ENCODE assay signal across 15 cellular contexts in genomic region chr1:234840843-234841242, GRCh38.
DNase-seq lines count a peak whose midpoint lies in the region; ATAC-seq, FAIRE-seq and TF ChIP-seq lines count a peak whose summit lies in the region.
"Had no signal": no experiment of that assay in that cellular context is flagged by ENCODE, and none has a peak within 500 bp of the region (broad histone marks: within the 10 kb centered on the region; RNA-seq: fewer than 3 reads in every experiment).

No MANE protein-coding gene starts in this region.

- H3K9ac ChIP-seq in GM12878 (ENCODE audit: control insufficient read depth, insufficient read depth, low read length), result no peak overlapping the region
- H3K9ac ChIP-seq: parathyroid adenoma had no signal

- no peak for FAIRE-seq in GM12878 (lab: Jason Lieb, UNC)

- TF ChIP-seq EP300 in GM12878 (IDR thresholded peaks at IDR 0.05; ENCODE audit: borderline replicate concordance in 1 of 2, control insufficient read depth in 1 of 2, low read depth in 2 of 2, low read length in 2 of 2), result no peak

- H3K79me2 ChIP-seq in GM12878 (ENCODE audit: control insufficient read depth, insufficient read depth, low read length), result no peaks in the 10 kb centered on the region
- H3K79me2 ChIP-seq: parathyroid adenoma had no signal

- no peak overlapping the region for H2AFZ ChIP-seq in GM12878 (ENCODE audit: control insufficient read depth, low read depth, low read length)
- H2AFZ ChIP-seq: parathyroid adenoma had no signal

- no peak overlapping the region for H3K4me3 ChIP-seq in AG09309 (ENCODE audit: control insufficient read depth, low read depth, low read length)
- H3K4me3 ChIP-seq in GM12878, result no peak overlapping the region

- no peak overlapping the region for H3K27ac Mint-ChIP-seq in stimulated activated naive B cell treated with anti-CD40 and anti-IgM and Interleukin-4, amounts not matched to agents 10 μg/mL and 1 μg/mL and 100 μg/mL, for 72 hours

- H3K36me3 Mint-ChIP-seq in stimulated activated naive B cell treated with anti-CD40 and anti-IgM and Interleukin-4, amounts not matched to agents 10 μg/mL and 1 μg/mL and 100 μg/mL, for 72 hours, result peaks cover 0 to 4% of the 10 kb centered on the region in 2 donors
- H3K36me3 Mint-ChIP-seq: CD4-positive, alpha-beta memory T cell had no signal

- no peak overlapping the region for H3K4me2 ChIP-seq in GM12878 (ENCODE audit: control insufficient read depth, insufficient read depth)

- TF ChIP-seq CTCF in AG09309 (IDR thresholded peaks at IDR 0.05; ENCODE audit: control insufficient read depth, insufficient read depth, low read depth, low read length, missing control alignments) (no peak), GM12878 (IDR thresholded peaks at IDR 0.05 in 2 of 3, conservative IDR thresholded peaks at IDR 0.05 in 1 of 3; ENCODE audit: control insufficient read depth in 2 of 3, extremely low read depth in 1 of 3, insufficient read depth in 1 of 3, low read depth in 3 of 3, low read length in 3 of 3) (no peak)

- TF ChIP-seq RAD21 in GM12878 (IDR thresholded peaks at IDR 0.05; ENCODE audit: insufficient read depth, low read depth, low read length), result no peak

- peaks cover 1 to 8% of the 10 kb centered on the region in 2 donors for H3K9me3 Mint-ChIP-seq in stimulated activated naive B cell treated with anti-CD40 and anti-IgM and Interleukin-4, amounts not matched to agents 10 μg/mL and 1 μg/mL and 100 μg/mL, for 72 hours

- H3K4me3 Mint-ChIP-seq in stimulated activated naive B cell treated with anti-CD40 and anti-IgM and Interleukin-4, amounts not matched to agents 10 μg/mL and 1 μg/mL and 100 μg/mL, for 72 hours, result no peak overlapping the region
- H3K4me3 Mint-ChIP-seq: H9 had no signal

- ATAC-seq in GM12878 (no peak), HG02870 (IDR thresholded peaks at IDR 0.05; ENCODE audit: unreplicated experiment) (no peak)
- no peak for ATAC-seq in stimulated activated naive B cell treated with anti-CD40 and anti-IgM and Interleukin-4, amounts not matched to agents 10 μg/mL and 1 μg/mL and 100 μg/mL, for 72 hours (replicated peaks)

- peaks cover 52 to 79% of the 10 kb centered on the region in 2 donors for H3K4me1 Mint-ChIP-seq in stimulated activated naive B cell treated with anti-CD40 and anti-IgM and Interleukin-4, amounts not matched to agents 10 μg/mL and 1 μg/mL and 100 μg/mL, for 72 hours

- SMC1A ChIA-PET in GM12878 (lab: Charles Lee; ENCODE audit: uncharacterized antibody, unreplicated experiment), result interaction anchor here (0.6 to 14.0 kb wide), 21 partner anchors 8 to 240 kb away, joined by 3 to 143 read pairs (median 6); partner anchors contain the start of gene IRF2BP2

- H3K27me3 ChIP-seq in GM12878 (replicated peaks in 1 of 2; ENCODE audit: control insufficient read depth in 2 of 2, insufficient read depth in 2 of 2, low read length in 1 of 2), result no peaks in the 10 kb centered on the region

- no peaks in the 10 kb centered on the region for H3K9me3 ChIP-seq in GM12878 (replicated peaks; ENCODE audit: control insufficient read depth, insufficient read depth, low read length)

- RAD21 ChIA-PET in GM12878 (lab: Charles Lee; ENCODE audit: unreplicated experiment), result interaction anchor here (0.8 to 10.5 kb wide), 16 partner anchors 8 to 346 kb away, joined by 3 to 155 read pairs (median 25); partner anchors contain the start of gene IRF2BP2

- peaks cover 0 to 5% of the 10 kb centered on the region in 2 donors for H3K27me3 Mint-ChIP-seq in stimulated activated naive B cell treated with anti-CD40 and anti-IgM and Interleukin-4, amounts not matched to agents 10 μg/mL and 1 μg/mL and 100 μg/mL, for 72 hours
- H3K27me3 Mint-ChIP-seq: CD4-positive, alpha-beta memory T cell had no signal

- DNase-seq in AG09309 (ENCODE audit: low read depth), result peak; percentile 40
- DNase-seq in Daoy (ENCODE audit: low read depth), result peak; percentile 63
- peak; percentile 69 for DNase-seq in OCI-M1 (lab: John Stamatoyannopoulos, UW)
- DNase-seq in GM12878 (ENCODE audit: low read depth, low spot score), result no peak
- no peak for DNase-seq in stimulated activated naive B cell treated with anti-CD40 and anti-IgM and Interleukin-4, amounts not matched to agents 10 μg/mL and 1 μg/mL and 100 μg/mL, for 72 hours
- no peak for DNase-seq in NCI-H774 (lab: John Stamatoyannopoulos, UW)
- DNase-seq in NCI-H2171 treated with DMSO at 0.1 percent for 48 hours (lab: John Stamatoyannopoulos, UW), result no peak
- DNase-seq: activated CD4-positive, CD25-positive, alpha-beta regulatory T cell treated with anti-CD3 and anti-CD28 coated beads, Interleukin-2, amount 50 U/mL, for 72 hours; activated effector memory CD4-positive, alpha-beta T cell treated with anti-CD3 and anti-CD28 coated beads, Interleukin-2, amount 50 U/mL, for 16 hours; CD4-positive, alpha-beta memory T cell; H9; midbrain; NCI-H1436 had no signal

- CTCF ChIA-PET in GM12878 (lab: Yijun Ruan, JAX), result interaction anchor here (0.6 to 3.0 kb wide), 6 partner anchors 10 to 252 kb away, joined by 3 to 21 read pairs (median 3); no protein-coding TSS in a partner anchor

- H3K27ac ChIP-seq in GM12878 (ENCODE audit: control insufficient read depth, insufficient read depth), result no peak overlapping the region
- H3K27ac ChIP-seq: parathyroid adenoma had no signal

- POLR2A ChIA-PET in GM12878 (lab: Charles Lee), result interaction anchor here (0.5 to 3.2 kb wide), 6 partner anchors 39 to 228 kb away, joined by 3 to 27 read pairs (median 6); no protein-coding TSS in a partner anchor

- H3K36me3 ChIP-seq in GM12878 (ENCODE audit: control insufficient read depth in 2 of 2, insufficient read depth in 2 of 2, low read length in 1 of 2), result no peaks in the 10 kb centered on the region

- TF ChIP-seq POLR2A in GM12878 (IDR thresholded peaks at IDR 0.05; ENCODE audit: low read depth, low read length), result no peak

- no TSS peak for BruUV-seq in GM12878 (replicated peaks; lab: Mats Ljungman, UMichigan)

- H4K20me1 ChIP-seq in GM12878 (ENCODE audit: control insufficient read depth, insufficient read depth), result no peaks in the 10 kb centered on the region

- WGBS in GM12878 (ENCODE audit: insufficient coverage, insufficient replicate concordance, low lambda C conversion rate, missing lambda C conversion rate), result 96% methylated on average over 2 of the region's 2 CpGs

- intact Hi-C loops in GM12878 (cut with micrococcal nuclease; ENCODE audit: unreplicated experiment), result loop anchor here (1.0 to 2.0 kb wide), 3 partner anchors 110 to 150 kb away; no protein-coding TSS in a partner anchor

- H3K4me1 ChIP-seq in GM12878 (ENCODE audit: control insufficient read depth, insufficient read depth, low read length), result peaks cover 57% of the 10 kb centered on the region
- H3K4me1 ChIP-seq: parathyroid adenoma had no signal

- in situ Hi-C loops in GM12878 (cut with MboI), result loop anchor here (5.0 to 25.0 kb wide), 5 partner anchors 104 to 339 kb away; partner anchors contain the start of gene IRF2BP2

TF ChIP-seq in GM12878, 131 proteins besides CTCF, POLR2A, EP300 and RAD21:
- TF ChIP-seq RUNX3 (IDR thresholded peaks at IDR 0.05; ENCODE audit: low read length), result 0 out of 2 replicates have a peak, but pooled peaks have one; percentile 32
- TF ChIP-seq HDGF (IDR thresholded peaks at IDR 0.05), result 0 out of 2 replicates have a peak, but pooled peaks have one; percentile 49
- no peak for TF ChIP-seq FOXK2 (IDR thresholded peaks at IDR 0.05)

Comparison
In these comparisons a context has a peak if more than half of its experiments do, and no peak if none do; other contexts are left out.
1. DNase-seq: peak in AG09309 (single experiment), Daoy (single experiment) and OCI-M1 (single experiment); none in GM12878 (single experiment), stimulated activated naive B cell treated with anti-CD40 and anti-IgM and Interleukin-4, amounts not matched to agents 10 μg/mL and 1 μg/mL and 100 μg/mL, for 72 hours (single experiment), NCI-H774 (single experiment) and NCI-H2171 treated with DMSO at 0.1 percent for 48 hours (single experiment).